11 cellular contexts compared by ENCODE assay signal in genomic region chr10:80516506-80517075, GRCh38. TPM values are rescaled to one million over a fixed set of nuclear protein-coding genes. Genes with fewer than 3 reads are reported as not detected.
A peak's percentile ranks its signal among the peaks of the same experiment; 100 is the strongest.
DNase-seq lines count a peak whose midpoint lies in the region; ATAC-seq and TF ChIP-seq lines count a peak whose summit lies in the region.
"Had no signal": no experiment of that assay in that cellular context is flagged by ENCODE, and none has a peak within 500 bp of the region (broad histone marks: within the 10 kb centered on the region; RNA-seq: fewer than 3 reads in every experiment).

No MANE protein-coding gene starts in this region.

- H3K9me3 Mint-ChIP-seq in CD4-positive, alpha-beta T cell = no peaks in the 10 kb centered on the region
- H3K9me3 Mint-ChIP-seq in effector memory CD8-positive, alpha-beta T cell = no peaks in the 10 kb centered on the region
- H3K9me3 Mint-ChIP-seq in GM23338 = no peaks in the 10 kb centered on the region
- H3K9me3 Mint-ChIP-seq: stimulated activated naive B cell treated with anti-CD40 and anti-IgM and Interleukin-4, amounts not matched to agents 10 μg/mL and 1 μg/mL and 100 μg/mL, for 72 hours had no signal

- intact Hi-C loops in CD4-positive, alpha-beta T cell (cut with DNase I, micrococcal nuclease) = no loop called here
- intact Hi-C loops in gastrocnemius medialis (cut with DNase I; ENCODE audit: low total_unique reads) = no loop called here

- H3K27me3 Mint-ChIP-seq in CD4-positive, alpha-beta T cell = no peaks in the 10 kb centered on the region
- no peaks in the 10 kb centered on the region for H3K27me3 Mint-ChIP-seq in effector memory CD8-positive, alpha-beta T cell
- H3K27me3 Mint-ChIP-seq in GM23338 (ENCODE audit: insufficient read depth, low read depth, poor library complexity) = peaks cover 7% of the 10 kb centered on the region
- H3K27me3 Mint-ChIP-seq: stimulated activated naive B cell treated with anti-CD40 and anti-IgM and Interleukin-4, amounts not matched to agents 10 μg/mL and 1 μg/mL and 100 μg/mL, for 72 hours had no signal

- peaks cover 8% of the 10 kb centered on the region for H3K4me1 Mint-ChIP-seq in CD4-positive, alpha-beta T cell (ENCODE audit: low read depth)
- peaks cover 20 to 25% of the 10 kb centered on the region in 2 donors for H3K4me1 Mint-ChIP-seq in effector memory CD8-positive, alpha-beta T cell (ENCODE audit: low read depth in 2 of 2)
- peaks cover 8% of the 10 kb centered on the region; the same call in 2 of the 3 replicates for H3K4me1 Mint-ChIP-seq in GM23338

- H3K79me2 ChIP-seq in GM23338 (replicated peaks; ENCODE audit: insufficient read depth) = no peaks in the 10 kb centered on the region

- no peaks in the 10 kb centered on the region for H3K27me3 ChIP-seq in CD4-positive, alpha-beta T cell (ENCODE audit: control insufficient read depth, insufficient read depth, low read length)
- H3K27me3 ChIP-seq in gastrocnemius medialis = no peaks in the 10 kb centered on the region
- H3K27me3 ChIP-seq in GM23338 (ENCODE audit: insufficient read depth) = no peaks in the 10 kb centered on the region

- no peak overlapping the region for H3K4me3 Mint-ChIP-seq in CD4-positive, alpha-beta T cell
- no peak overlapping the region for H3K4me3 Mint-ChIP-seq in effector memory CD8-positive, alpha-beta T cell
- no peak overlapping the region for H3K4me3 Mint-ChIP-seq in GM23338
- H3K4me3 Mint-ChIP-seq: stimulated activated naive B cell treated with anti-CD40 and anti-IgM and Interleukin-4, amounts not matched to agents 10 μg/mL and 1 μg/mL and 100 μg/mL, for 72 hours had no signal

- H3K36me3 ChIP-seq in gastrocnemius medialis (peaks cover 0 to 75% of the 10 kb centered on the region in 2 donors), GM23338 (ENCODE audit: insufficient read depth) (peaks cover 11% of the 10 kb centered on the region; the same call in 1 of the 2 replicates)

- H3K27ac ChIP-seq in CD4-positive, alpha-beta T cell (ENCODE audit: low read depth, low read length) = no peak overlapping the region
- H3K27ac ChIP-seq in RWPE1 (peak overlapping the region; percentile 26; the same call in 1 of the 2 replicates), gastrocnemius medialis (peak overlapping the region in 3 of 4 donors; percentile 9 to 56 (median 52)), GM23338 (ENCODE audit: low read depth) (no peak overlapping the region)

- H3K9me3 ChIP-seq in CD4-positive, alpha-beta T cell (ENCODE audit: control insufficient read depth, low read length) = no peaks in the 10 kb centered on the region
- H3K9me3 ChIP-seq in gastrocnemius medialis = no peaks in the 10 kb centered on the region

- no peak for TF ChIP-seq CTCF in CD4-positive, alpha-beta T cell (IDR thresholded peaks at IDR 0.05)
- no peak for TF ChIP-seq CTCF in RWPE1 (conservative IDR thresholded peaks at IDR 0.05; ENCODE audit: low read depth)
- no peak for TF ChIP-seq CTCF in gastrocnemius medialis (IDR thresholded peaks at IDR 0.05 in 4 of 5, conservative IDR thresholded peaks at IDR 0.05 in 1 of 5)
- TF ChIP-seq CTCF in GM23338 (conservative IDR thresholded peaks at IDR 0.05; ENCODE audit: low read depth in 2 of 2) = no peak

- no peaks in the 10 kb centered on the region for H3K9me2 ChIP-seq in GM23338 (ENCODE audit: insufficient read depth)

- peaks cover 7 to 10% of the 10 kb centered on the region in 2 donors for H3K4me1 ChIP-seq in gastrocnemius medialis
- H3K4me1 ChIP-seq in GM23338 (ENCODE audit: insufficient read depth) = no peaks in the 10 kb centered on the region

- in situ Hi-C loops in gastrocnemius medialis (cut with MboI; ENCODE audit: low sequenced_read_pairs in 4 of 4) = no loop called here

- ATAC-seq in CD4-positive, alpha-beta T cell (ENCODE audit: poor library complexity) = no peak
- no peak for ATAC-seq in effector memory CD8-positive, alpha-beta T cell (replicated peaks)
- ATAC-seq in gastrocnemius medialis (no peak), GM23338 (no peak), GM19324 (IDR thresholded peaks at IDR 0.05; ENCODE audit: low FRiP score, unreplicated experiment) (no peak)
- ATAC-seq: stimulated activated naive B cell treated with anti-CD40 and anti-IgM and Interleukin-4, amounts not matched to agents 10 μg/mL and 1 μg/mL and 100 μg/mL, for 72 hours had no signal

- H3K36me3 Mint-ChIP-seq in CD4-positive, alpha-beta T cell (ENCODE audit: low read depth) = peaks cover 94% of the 10 kb centered on the region
- H3K36me3 Mint-ChIP-seq in effector memory CD8-positive, alpha-beta T cell (ENCODE audit: insufficient read depth) = peaks cover 88% of the 10 kb centered on the region
- peaks cover 74% of the 10 kb centered on the region for H3K36me3 Mint-ChIP-seq in GM23338 (ENCODE audit: low read depth)

- no peaks in the 10 kb centered on the region for H4K20me1 ChIP-seq in GM23338 (replicated peaks; ENCODE audit: insufficient read depth)

- CTCF ChIA-PET in CD4-positive, alpha-beta T cell (lab: Charles Lee) = interaction anchor here (1.1 kb wide), 1 partner anchor 11 kb away, joined by 4 read pairs; no protein-coding TSS in a partner anchor
- CTCF ChIA-PET in RWPE1 (lab: Yijun Ruan, JAX) = interaction anchor here (0.9 kb wide), 1 partner anchor 107 kb away, joined by 4 read pairs; no protein-coding TSS in a partner anchor

- no peak for DNase-seq in CD4-positive, alpha-beta T cell
- DNase-seq in RWPE1 (ENCODE audit: low spot score) (no peak), gastrocnemius medialis (no peak), GM23338 (ENCODE audit: low spot score) (no peak), NOMO-1 treated with DMSO at 0.1 percent for 48 hours (lab: John Stamatoyannopoulos, UW; ENCODE audit: unreplicated experiment) (no peak)
- no peak for DNase-seq in effector memory CD8-positive, alpha-beta T cell
- DNase-seq: cortex of kidney; NCI-H2171 treated with DMSO at 0.1 percent for 48 hours; stimulated activated CD4-positive, alpha-beta T cell treated with anti-CD3 and anti-CD28 coated beads, Interleukin-4, amount 100 ng/mL, for 24 hours; stimulated activated naive B cell treated with anti-CD40 and anti-IgM and Interleukin-4, amounts not matched to agents 10 μg/mL and 1 μg/mL and 100 μg/mL, for 72 hours had no signal

- H3F3A ChIP-seq in GM23338 (replicated peaks; ENCODE audit: low read depth) = no peaks in the 10 kb centered on the region

- no peak overlapping the region for H2AFZ ChIP-seq in GM23338

- no peak for TF ChIP-seq POLR2A in gastrocnemius medialis (IDR thresholded peaks at IDR 0.05)

- POLR2A ChIA-PET in CD4-positive, alpha-beta T cell (lab: Charles Lee) = interaction anchor here (0.8 kb wide), 1 partner anchor 9 kb away, joined by 3 read pairs; no protein-coding TSS in a partner anchor
- POLR2A ChIA-PET in RWPE1 (lab: Yijun Ruan, JAX; ENCODE audit: low non-redundant PET) = no interaction called here

- no peak overlapping the region for H3K4me3 ChIP-seq in gastrocnemius medialis
- no peak overlapping the region for H3K4me3 ChIP-seq in GM23338

- H3K4me2 ChIP-seq in GM23338 = no peak overlapping the region

- H3K27ac Mint-ChIP-seq in CD4-positive, alpha-beta T cell = peak overlapping the region; percentile 24
- H3K27ac Mint-ChIP-seq in effector memory CD8-positive, alpha-beta T cell = peak overlapping the region; percentile 16 to 72
- no peak overlapping the region for H3K27ac Mint-ChIP-seq in GM23338

TF ChIP-seq in GM23338, 12 proteins besides CTCF, POLR2A, EP300 and RAD21 (continues in another document):
- TF ChIP-seq STAT1 (IDR thresholded peaks at IDR 0.05; ENCODE audit: unreplicated experiment) (no peak), JUNB (IDR thresholded peaks at IDR 0.05; ENCODE audit: unreplicated experiment) (no peak), EZH2phosphoT487 (IDR thresholded peaks at IDR 0.05; ENCODE audit: unreplicated experiment) (no peak), REST (IDR thresholded peaks at IDR 0.05; ENCODE audit: unreplicated experiment) (no peak), ZNF331 (CRISPR knock-in tag; IDR thresholded peaks at IDR 0.05; ENCODE audit: low read depth) (no peak), NANOG (IDR thresholded peaks at IDR 0.05; ENCODE audit: borderline replicate concordance) (no peak), ETS1 (IDR thresholded peaks at IDR 0.05) (no peak), EZH2 (IDR thresholded peaks at IDR 0.05; ENCODE audit: low read depth, unreplicated experiment) (no peak), CREB1 (CRISPR knock-in tag; IDR thresholded peaks at IDR 0.05; ENCODE audit: low read depth) (no peak)

RNA-seq across cellular contexts. Expression of gene SH2D4B, which starts 21.1 kb away (rescaled TPM):
- total RNA-seq in CD4-positive, alpha-beta T cell = under 1 TPM; 0.16 to 0.31 TPM
- not detected for total RNA-seq in gastrocnemius medialis
- total RNA-seq in GM23338 (2014; rRNA removed; shearing (Covaris generic)) = not detected in 2 replicates
- polyA plus RNA-seq in GM23338 (2016; fragmentation: Nextera tagmentation; extraction: Ambion mirVana) = 0.08 TPM in 1 of 2 replicates, not detected in the other

Comparison
In these comparisons a context has a peak if more than half of its experiments do, and no peak if none do; other contexts are left out.
1. H3K27ac ChIP-seq: peak in RWPE1 (single experiment) and gastrocnemius medialis (3 of 4); none in CD4-positive, alpha-beta T cell (single experiment) and GM23338 (single experiment).